9 cellular contexts compared by ENCODE assay signal in the genomic region with DNA sequence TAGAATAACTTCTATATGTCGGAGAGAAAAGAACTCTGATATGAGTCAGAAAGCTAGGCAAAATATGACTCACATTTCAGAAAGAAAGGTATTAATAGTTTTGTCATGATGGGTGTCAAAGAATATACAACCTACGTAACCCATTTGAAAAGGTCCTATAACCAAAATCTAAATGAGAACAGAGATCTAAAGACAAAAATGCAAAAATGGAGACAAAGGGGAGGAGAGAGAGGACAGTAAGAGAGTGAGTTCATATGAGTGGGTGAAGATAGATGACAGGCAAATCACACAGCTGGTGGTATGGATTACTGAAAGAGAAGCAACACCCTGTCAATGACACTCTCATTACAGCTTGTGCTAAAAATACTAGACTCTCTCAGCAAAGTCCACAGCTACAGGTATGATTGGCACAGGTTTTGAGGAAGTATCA. TPM values are rescaled to one million over a fixed set of nuclear protein-coding genes. Genes with fewer than 3 reads are reported as not detected.
DNase-seq lines count a peak whose midpoint lies in the region; ATAC-seq and FAIRE-seq lines count a peak whose summit lies in the region.
"Had no signal": no experiment of that assay in that cellular context is flagged by ENCODE, and none has a peak within 500 bp of the region (broad histone marks: within the 10 kb centered on the region; RNA-seq: fewer than 3 reads in every experiment).

No MANE protein-coding gene starts in this region.

- no peaks in the 10 kb centered on the region for H3K9me3 Mint-ChIP-seq in T-helper 2 cell treated with Interferon-gamma antibody and Interleukin-4, amounts not matched to agents 5 μg/mL and 100 μg/mL, for 36 hours
- no peaks in the 10 kb centered on the region for H3K9me3 Mint-ChIP-seq in stimulated activated naive CD8-positive, alpha-beta T cell treated with anti-CD3 and anti-CD28 coated beads, Interleukin-15, Interleukin-2, amounts not matched to agents 100 ng/mL and 50 ng/mL, for 24 hours

- FAIRE-seq in small intestine (lab: Jason Lieb, UNC): no peak

- H3K4me3 ChIP-seq in small intestine (ENCODE audit: low read depth in 1 of 2, low read length in 2 of 2): no peak overlapping the region

- H3K4me3 Mint-ChIP-seq in T-helper 2 cell treated with Interferon-gamma antibody and Interleukin-4, amounts not matched to agents 5 μg/mL and 100 μg/mL, for 36 hours: no peak overlapping the region
- H3K4me3 Mint-ChIP-seq in stimulated activated naive CD8-positive, alpha-beta T cell treated with anti-CD3 and anti-CD28 coated beads, Interleukin-15, Interleukin-2, amounts not matched to agents 100 ng/mL and 50 ng/mL, for 24 hours: peak overlapping the region; percentile 40

- WGBS in small intestine, 3 donors: 86 to 90% (median 87%) methylated on average over 2 of the region's 2 CpGs

- peaks cover 11% of the 10 kb centered on the region for H3K4me1 Mint-ChIP-seq in T-helper 2 cell treated with Interferon-gamma antibody and Interleukin-4, amounts not matched to agents 5 μg/mL and 100 μg/mL, for 36 hours (ENCODE audit: low read depth)
- H3K4me1 Mint-ChIP-seq in stimulated activated naive CD8-positive, alpha-beta T cell treated with anti-CD3 and anti-CD28 coated beads, Interleukin-15, Interleukin-2, amounts not matched to agents 100 ng/mL and 50 ng/mL, for 24 hours (ENCODE audit: low read depth): peaks cover 30% of the 10 kb centered on the region

- H3K36me3 Mint-ChIP-seq in T-helper 2 cell treated with Interferon-gamma antibody and Interleukin-4, amounts not matched to agents 5 μg/mL and 100 μg/mL, for 36 hours (ENCODE audit: low read depth): peaks cover 44% of the 10 kb centered on the region
- peaks cover 59% of the 10 kb centered on the region for H3K36me3 Mint-ChIP-seq in stimulated activated naive CD8-positive, alpha-beta T cell treated with anti-CD3 and anti-CD28 coated beads, Interleukin-15, Interleukin-2, amounts not matched to agents 100 ng/mL and 50 ng/mL, for 24 hours (ENCODE audit: low read depth)

- H3K9me3 ChIP-seq in small intestine (ENCODE audit: control insufficient read depth, low read depth): no peaks in the 10 kb centered on the region

- peaks cover 6 to 13% of the 10 kb centered on the region in 2 donors for H3K36me3 ChIP-seq in small intestine (ENCODE audit: control insufficient read depth in 2 of 2, insufficient read depth in 2 of 2, low read length in 2 of 2)

- H3K27me3 ChIP-seq in small intestine (ENCODE audit: control insufficient read depth in 2 of 2, insufficient read depth in 2 of 2, low read length in 2 of 2): no peaks in the 10 kb centered on the region

- no peaks in the 10 kb centered on the region for H3K4me1 ChIP-seq in small intestine (ENCODE audit: control insufficient read depth in 2 of 2, insufficient read depth in 1 of 2, low read depth in 1 of 2, low read length in 1 of 2)

- H3K27ac Mint-ChIP-seq in T-helper 2 cell treated with Interferon-gamma antibody and Interleukin-4, amounts not matched to agents 5 μg/mL and 100 μg/mL, for 36 hours: peak overlapping the region; percentile 84
- H3K27ac Mint-ChIP-seq in stimulated activated naive CD8-positive, alpha-beta T cell treated with anti-CD3 and anti-CD28 coated beads, Interleukin-15, Interleukin-2, amounts not matched to agents 100 ng/mL and 50 ng/mL, for 24 hours: peak overlapping the region; percentile 83

- DNase-seq in left cardiac atrium: no peak
- no peak for DNase-seq in cardiac septum (ENCODE audit: low spot score)
- peak; percentile 30 for DNase-seq in T-helper 2 cell treated with Interferon-gamma antibody and Interleukin-4, amounts not matched to agents 5 μg/mL and 100 μg/mL, for 36 hours (ENCODE audit: low spot score)
- no peak for DNase-seq in small intestine
- no peak for DNase-seq in left lobe of liver (ENCODE audit: low spot score)
- no peak for DNase-seq in retina
- DNase-seq: islet precursor cell had no signal

- H3K27ac ChIP-seq in small intestine (ENCODE audit: low read depth in 1 of 2, low read length in 1 of 2): no peak overlapping the region

- H3K27me3 Mint-ChIP-seq in T-helper 2 cell treated with Interferon-gamma antibody and Interleukin-4, amounts not matched to agents 5 μg/mL and 100 μg/mL, for 36 hours (ENCODE audit: low read depth): no peaks in the 10 kb centered on the region
- H3K27me3 Mint-ChIP-seq in stimulated activated naive CD8-positive, alpha-beta T cell treated with anti-CD3 and anti-CD28 coated beads, Interleukin-15, Interleukin-2, amounts not matched to agents 100 ng/mL and 50 ng/mL, for 24 hours: no peaks in the 10 kb centered on the region

- intact Hi-C loops in left cardiac atrium (cut with DNase I): no loop called here
- intact Hi-C loops in cardiac septum (cut with DNase I): no loop called here

- ATAC-seq in left cardiac atrium (peak; percentile 60 to 86), HG02852 (IDR thresholded peaks at IDR 0.05; ENCODE audit: unreplicated experiment) (peak; percentile 97), left lobe of liver (no peak)

RNA-seq across cellular contexts. Expression of a gene that starts 25.6 kb away (rescaled TPM):
- total RNA-seq in left cardiac atrium (10 to 100 TPM; 25.1 to 28.6 TPM), cardiac septum (36.5 TPM), left lobe of liver (8.0 TPM)
- polyA plus RNA-seq in small intestine: 10 to 100 TPM; 13.9 to 14.3 (median 14.1) TPM

RNA-seq across cellular contexts. Expression of a gene that starts 26.0 kb away (rescaled TPM):
- 100 to 1,000 TPM; 133 to 144 TPM for total RNA-seq in left cardiac atrium
- total RNA-seq in cardiac septum: 285 TPM
- 10 to 100 TPM; 21.9 to 60.6 (median 30.5) TPM for polyA plus RNA-seq in small intestine
- total RNA-seq in left lobe of liver: 8.4 TPM

Comparison
In these comparisons a context has a peak if more than half of its experiments do, and no peak if none do; other contexts are left out.
1. RNA of a gene that starts 26.0 kb away (total RNA-seq): 285 TPM in cardiac septum (single experiment) and 133 to 144 TPM in left cardiac atrium; 8.4 TPM in left lobe of liver (single experiment); every median in the first group is over 10 times any median in the second.